8 cellular contexts compared by ENCODE assay signal in genomic region chr5:181159286-181160143, GRCh38. TPM values are rescaled to one million over a fixed set of nuclear protein-coding genes. Genes with fewer than 3 reads are reported as not detected.
DNase-seq lines count a peak whose midpoint lies in the region; ATAC-seq, FAIRE-seq and TF ChIP-seq lines count a peak whose summit lies in the region.

No MANE protein-coding gene starts in this region.

- peak overlapping the region; percentile 18 for H3K4me3 Mint-ChIP-seq in activated CD4-positive, alpha-beta T cell treated with anti-CD3 and anti-CD28 coated beads for 36 hours
- H3K4me3 Mint-ChIP-seq in chondrocyte (ENCODE audit: unreplicated experiment): peak overlapping the region; percentile 52

- H3K27ac Mint-ChIP-seq in activated CD4-positive, alpha-beta T cell treated with anti-CD3 and anti-CD28 coated beads for 36 hours: peak overlapping the region; percentile 88
- H3K27ac Mint-ChIP-seq in chondrocyte (ENCODE audit: unreplicated experiment): peak overlapping the region; percentile 66

- in situ Hi-C loops in HepG2 (cut with HindIII; ENCODE audit: extremely low pct_ligation_motif_present, low pct_unique_long_range_greater_than_20kb): loop anchor here (5.0 to 10.0 kb wide), 2 partner anchors 287 to 375 kb away; no protein-coding TSS in a partner anchor

- no peak overlapping the region for H2AFZ ChIP-seq in HepG2 (ENCODE audit: low read length)

- TF ChIP-seq EP300 in HepG2 (IDR thresholded peaks at IDR 0.05; ENCODE audit: low read depth in 2 of 2, low read length in 2 of 2) (no peak), HepG2 (CRISPR knock-in tag; IDR thresholded peaks at IDR 0.05; ENCODE audit: borderline replicate concordance) (no peak)

- TF ChIP-seq RAD21 in HepG2 (CRISPR knock-in tag; IDR thresholded peaks at IDR 0.05): peak; percentile 67

- no peaks in the 10 kb centered on the region for H3K9me3 ChIP-seq in HepG2 (ENCODE audit: low read length)

- no peaks in the 10 kb centered on the region for H4K20me1 ChIP-seq in HepG2 (ENCODE audit: insufficient read depth, low read length)

- no peaks in the 10 kb centered on the region for H3K36me3 ChIP-seq in HepG2 (replicated peaks in 1 of 2; ENCODE audit: control insufficient read depth in 1 of 2, insufficient read depth in 2 of 2, low read length in 2 of 2)

- peak; percentile 82 for FAIRE-seq in HepG2 (lab: Jason Lieb, UNC)

- H3K79me2 ChIP-seq in HepG2 (ENCODE audit: insufficient read depth, low read length): no peaks in the 10 kb centered on the region

- no TSS peak for BruUV-seq in HepG2 (replicated peaks; lab: Mats Ljungman, UMichigan)

- peak overlapping the region; percentile 49; the same call in 1 of the 2 replicates for H3K9ac ChIP-seq in HepG2 (ENCODE audit: insufficient read depth, low read depth, low read length)

- intact Hi-C loops in activated CD4-positive, alpha-beta T cell treated with anti-CD3 and anti-CD28 coated beads for 36 hours (cut with DNase I, micrococcal nuclease): loop anchor here (1.0 to 10.0 kb wide), 10 partner anchors 25 to 865 kb away; partner anchors contain the start of genes ZFP62 (in 2 of the 2), MAPK9 (in 1 of the 2) and MGAT1 (in 1 of the 2)
- intact Hi-C loops in HepG2 (cut with micrococcal nuclease; ENCODE audit: unreplicated experiment): loop anchor here (2.0 to 10.0 kb wide), 2 partner anchors 295 to 375 kb away; partner anchors contain the start of gene ZFP62

- H3K27ac ChIP-seq in HepG2 (ENCODE audit: extremely low read length, insufficient read depth, low read length): no peak overlapping the region

- peaks cover 42% of the 10 kb centered on the region for H3K4me1 Mint-ChIP-seq in activated CD4-positive, alpha-beta T cell treated with anti-CD3 and anti-CD28 coated beads for 36 hours
- H3K4me1 Mint-ChIP-seq in chondrocyte (ENCODE audit: low read depth): peaks cover 11% of the 10 kb centered on the region

- 19% methylated on average over 16 of the region's 20 CpGs for WGBS in HepG2 (ENCODE audit: low lambda C conversion rate)

- H3K4me3 ChIP-seq in AG10803 (ENCODE audit: low read length) (peak overlapping the region; percentile 64), HepG2 (replicated peaks in 1 of 3; ENCODE audit: insufficient read depth in 1 of 3, low read depth in 2 of 3, low read length in 3 of 3) (peak overlapping the region in 1 of 3 experiments; percentile 62; a peak in 1 of 6 replicates)

- no peaks in the 10 kb centered on the region for H3K36me3 Mint-ChIP-seq in activated CD4-positive, alpha-beta T cell treated with anti-CD3 and anti-CD28 coated beads for 36 hours (ENCODE audit: low read depth)
- no peaks in the 10 kb centered on the region for H3K36me3 Mint-ChIP-seq in chondrocyte (ENCODE audit: low read depth)

- ATAC-seq in GM19043 (IDR thresholded peaks at IDR 0.05; ENCODE audit: low read depth, unreplicated experiment) (peak; percentile 73), HG03342 (IDR thresholded peaks at IDR 0.05; ENCODE audit: unreplicated experiment) (peak; percentile 70), HepG2 (peak; percentile 93)
- peak; percentile 76 for ATAC-seq in activated CD4-positive, alpha-beta T cell treated with anti-CD3 and anti-CD28 coated beads for 36 hours

- peaks cover 32% of the 10 kb centered on the region for H3K4me1 ChIP-seq in HepG2 (ENCODE audit: insufficient read depth, low read length)

- CTCF ChIA-PET in activated CD4-positive, alpha-beta T cell treated with anti-CD3 and anti-CD28 coated beads for 36 hours (lab: Charles Lee): interaction anchor here (0.6 to 1.3 kb wide), 3 partner anchors 14 to 102 kb away, joined by 3 to 5 read pairs (median 4); no protein-coding TSS in a partner anchor
- CTCF ChIA-PET in HepG2 (lab: Yijun Ruan, JAX; ENCODE audit: low intra/inter-chr PET ratio, low total read pairs): interaction anchor here (0.7 to 2.4 kb wide), 3 partner anchors 24 to 290 kb away, joined by 3 to 11 read pairs (median 4); no protein-coding TSS in a partner anchor

- peak; percentile 71 for DNase-seq in AG10803 (ENCODE audit: low read depth)
- peak; percentile 41 for DNase-seq in NCI-H446 treated with DMSO at 0.1 percent for 48 hours (lab: John Stamatoyannopoulos, UW)
- peak; percentile 96 for DNase-seq in activated CD4-positive, alpha-beta T cell treated with anti-CD3 and anti-CD28 coated beads for 36 hours
- no peak for DNase-seq in chondrocyte (ENCODE audit: low spot score)
- DNase-seq in HepG2 (ENCODE audit: low spot score): peak; percentile 67
- DNase-seq in stimulated activated CD4-positive, alpha-beta T cell treated with anti-CD3 and anti-CD28 coated beads, TNF-alpha, amount 100 ng/mL, for 4 hours (ENCODE audit: low read depth in 3 of 3): peak; percentile 83 to 97 (median 89)

- H3K9me3 Mint-ChIP-seq in activated CD4-positive, alpha-beta T cell treated with anti-CD3 and anti-CD28 coated beads for 36 hours (ENCODE audit: low read depth): no peaks in the 10 kb centered on the region
- H3K9me3 Mint-ChIP-seq in chondrocyte (ENCODE audit: low read depth): no peaks in the 10 kb centered on the region

- H3K4me2 ChIP-seq in HepG2 (ENCODE audit: low read depth, low read length): peak overlapping the region; percentile 70

- POLR2A ChIA-PET in activated CD4-positive, alpha-beta T cell treated with anti-CD3 and anti-CD28 coated beads for 36 hours (lab: Charles Lee): no interaction called here
- POLR2A ChIA-PET in HepG2 (lab: Yijun Ruan, JAX): no interaction called here

- H3K27me3 Mint-ChIP-seq in activated CD4-positive, alpha-beta T cell treated with anti-CD3 and anti-CD28 coated beads for 36 hours: peaks cover 3% of the 10 kb centered on the region
- H3K27me3 Mint-ChIP-seq in chondrocyte (ENCODE audit: low read depth): peaks cover 16% of the 10 kb centered on the region

- peaks cover 0 to 11% of the 10 kb centered on the region in 2 experiments; a peak in 2 of 5 replicates for H3K27me3 ChIP-seq in HepG2 (ENCODE audit: control insufficient read depth in 1 of 2, insufficient read depth in 2 of 2, low read length in 2 of 2)

- TF ChIP-seq CTCF in AG10803 (conservative IDR thresholded peaks at IDR 0.05; ENCODE audit: low read length) (peak; percentile 92), chondrocyte (IDR thresholded peaks at IDR 0.05) (peak; percentile 92), HepG2 (CRISPR knock-in tag; IDR thresholded peaks at IDR 0.05) (peak; percentile 90)

- TF ChIP-seq POLR2A in HepG2 (IDR thresholded peaks at IDR 0.05; ENCODE audit: insufficient read depth in 1 of 2, low read depth in 2 of 2, low read length in 2 of 2): no peak

RNA-seq across cellular contexts. Expression of gene OR2V2, which starts 12.1 kb away (rescaled TPM):
- not detected for total RNA-seq in activated CD4-positive, alpha-beta T cell treated with anti-CD3 and anti-CD28 coated beads for 36 hours
- total RNA-seq in chondrocyte (not detected in 3 replicates), HepG2 (2016; rRNA removed; fragmentation: Illumina TruSeq; extraction: Trizol) (not detected in 2 replicates)
- not detected in 2 replicates for total RNA-seq in HepG2 (2016; cell fraction: cytosol; rRNA removed; fragmentation: Illumina TruSeq; extraction: Trizol; ENCODE audit: low read depth)
- not detected in 2 replicates for total RNA-seq in HepG2 (2016; cell fraction: insoluble cytoplasmic fraction; rRNA removed; fragmentation: Illumina TruSeq; extraction: Trizol)
- not detected in 2 replicates for total RNA-seq in HepG2 (2016; cell fraction: membrane; rRNA removed; fragmentation: Illumina TruSeq; extraction: Trizol)
- total RNA-seq in HepG2 (2016; cell fraction: nucleus; rRNA removed; fragmentation: Illumina TruSeq; extraction: Trizol): not detected in 2 replicates
- polyA plus RNA-seq in HepG2 (2011; rRNA removed): not detected in 2 replicates
- not detected in 2 replicates for polyA plus RNA-seq in HepG2 (2011; cell fraction: cytosol; rRNA removed)
- polyA plus RNA-seq in HepG2 (2011; cell fraction: nucleus; rRNA removed): not detected in 2 replicates
- polyA plus RNA-seq in HepG2 (2012): not detected in 2 replicates
- polyA plus RNA-seq in HepG2 (2016; cell fraction: cytosol; fragmentation: Illumina TruSeq; extraction: Trizol; ENCODE audit: low read depth): not detected in 2 replicates
- polyA plus RNA-seq in HepG2 (2016; cell fraction: insoluble cytoplasmic fraction; fragmentation: Illumina TruSeq; extraction: Trizol; ENCODE audit: low read depth): not detected in 2 replicates
- not detected in 2 replicates for polyA plus RNA-seq in HepG2 (2016; cell fraction: membrane; fragmentation: Illumina TruSeq; extraction: Trizol; ENCODE audit: low read depth)
- not detected in 2 replicates for polyA plus RNA-seq in HepG2 (2016; cell fraction: nucleus; fragmentation: Illumina TruSeq; extraction: Trizol; ENCODE audit: insufficient read depth, low read depth)
- polyA minus RNA-seq in HepG2 (2011; rRNA and poly(A)+ RNA removed; ENCODE audit: low replicate concordance): not detected in 2 replicates
- polyA minus RNA-seq in HepG2 (2011; cell fraction: cytosol; rRNA and poly(A)+ RNA removed): not detected in 2 replicates
- polyA minus RNA-seq in HepG2 (2011; cell fraction: nucleus; rRNA and poly(A)+ RNA removed): not detected in 2 replicates

RNA-seq across cellular contexts. Expression of gene OR2V1, which starts 28.5 kb away (rescaled TPM):
- total RNA-seq in activated CD4-positive, alpha-beta T cell treated with anti-CD3 and anti-CD28 coated beads for 36 hours: not detected
- total RNA-seq in chondrocyte (not detected in 3 replicates), HepG2 (2016; rRNA removed; fragmentation: Illumina TruSeq; extraction: Trizol) (not detected in 2 replicates)
- not detected in 2 replicates for total RNA-seq in HepG2 (2016; cell fraction: cytosol; rRNA removed; fragmentation: Illumina TruSeq; extraction: Trizol; ENCODE audit: low read depth)
- total RNA-seq in HepG2 (2016; cell fraction: insoluble cytoplasmic fraction; rRNA removed; fragmentation: Illumina TruSeq; extraction: Trizol): not detected in 2 replicates
- not detected in 2 replicates for total RNA-seq in HepG2 (2016; cell fraction: membrane; rRNA removed; fragmentation: Illumina TruSeq; extraction: Trizol)
- not detected in 2 replicates for total RNA-seq in HepG2 (2016; cell fraction: nucleus; rRNA removed; fragmentation: Illumina TruSeq; extraction: Trizol)
- not detected in 2 replicates for polyA plus RNA-seq in HepG2 (2011; rRNA removed)
- not detected in 2 replicates for polyA plus RNA-seq in HepG2 (2011; cell fraction: cytosol; rRNA removed)
- not detected in 2 replicates for polyA plus RNA-seq in HepG2 (2011; cell fraction: nucleus; rRNA removed)
- not detected in 2 replicates for polyA plus RNA-seq in HepG2 (2012)
- not detected in 2 replicates for polyA plus RNA-seq in HepG2 (2016; cell fraction: cytosol; fragmentation: Illumina TruSeq; extraction: Trizol; ENCODE audit: low read depth)
- polyA plus RNA-seq in HepG2 (2016; cell fraction: insoluble cytoplasmic fraction; fragmentation: Illumina TruSeq; extraction: Trizol; ENCODE audit: low read depth): not detected in 2 replicates
- polyA plus RNA-seq in HepG2 (2016; cell fraction: membrane; fragmentation: Illumina TruSeq; extraction: Trizol; ENCODE audit: low read depth): not detected in 2 replicates
- not detected in 2 replicates for polyA plus RNA-seq in HepG2 (2016; cell fraction: nucleus; fragmentation: Illumina TruSeq; extraction: Trizol; ENCODE audit: insufficient read depth, low read depth)
- not detected in 2 replicates for polyA minus RNA-seq in HepG2 (2011; rRNA and poly(A)+ RNA removed; ENCODE audit: low replicate concordance)
- not detected in 2 replicates for polyA minus RNA-seq in HepG2 (2011; cell fraction: cytosol; rRNA and poly(A)+ RNA removed)
- polyA minus RNA-seq in HepG2 (2011; cell fraction: nucleus; rRNA and poly(A)+ RNA removed): not detected in 2 replicates

RNA-seq across cellular contexts. Expression of gene TRIM7, which starts 45.5 kb away (rescaled TPM):
- 1 to 10 TPM; 1.4 to 1.6 TPM for total RNA-seq in activated CD4-positive, alpha-beta T cell treated with anti-CD3 and anti-CD28 coated beads for 36 hours
- total RNA-seq in chondrocyte (4.2 to 8.1 TPM (median 5.7 TPM) in 3 replicates), HepG2 (2016; rRNA removed; fragmentation: Illumina TruSeq; extraction: Trizol) (not detected in 2 replicates)
- total RNA-seq in HepG2 (2016; cell fraction: cytosol; rRNA removed; fragmentation: Illumina TruSeq; extraction: Trizol; ENCODE audit: low read depth): not detected in 2 replicates
- not detected in 2 replicates for total RNA-seq in HepG2 (2016; cell fraction: insoluble cytoplasmic fraction; rRNA removed; fragmentation: Illumina TruSeq; extraction: Trizol)
- not detected in 2 replicates for total RNA-seq in HepG2 (2016; cell fraction: membrane; rRNA removed; fragmentation: Illumina TruSeq; extraction: Trizol)
- total RNA-seq in HepG2 (2016; cell fraction: nucleus; rRNA removed; fragmentation: Illumina TruSeq; extraction: Trizol): not detected in 2 replicates
- 0.10 and 0.13 TPM in 2 replicates for polyA plus RNA-seq in HepG2 (2011; rRNA removed)
- 0.11 and 0.13 TPM in 2 replicates for polyA plus RNA-seq in HepG2 (2011; cell fraction: cytosol; rRNA removed)
- polyA plus RNA-seq in HepG2 (2011; cell fraction: nucleus; rRNA removed): 0.16 and 0.29 TPM in 2 replicates
- polyA plus RNA-seq in HepG2 (2012): 0.13 TPM in 1 of 2 replicates, not detected in the other
- not detected in 2 replicates for polyA plus RNA-seq in HepG2 (2016; cell fraction: cytosol; fragmentation: Illumina TruSeq; extraction: Trizol; ENCODE audit: low read depth)
- not detected in 2 replicates for polyA plus RNA-seq in HepG2 (2016; cell fraction: insoluble cytoplasmic fraction; fragmentation: Illumina TruSeq; extraction: Trizol; ENCODE audit: low read depth)
- polyA plus RNA-seq in HepG2 (2016; cell fraction: membrane; fragmentation: Illumina TruSeq; extraction: Trizol; ENCODE audit: low read depth): 0.23 TPM in 1 of 2 replicates, not detected in the other
- not detected in 2 replicates for polyA plus RNA-seq in HepG2 (2016; cell fraction: nucleus; fragmentation: Illumina TruSeq; extraction: Trizol; ENCODE audit: insufficient read depth, low read depth)
- 10.8 TPM in 1 of 2 replicates, not detected in the other for polyA minus RNA-seq in HepG2 (2011; rRNA and poly(A)+ RNA removed; ENCODE audit: low replicate concordance)
- polyA minus RNA-seq in HepG2 (2011; cell fraction: cytosol; rRNA and poly(A)+ RNA removed): 0.88 TPM in 1 of 2 replicates, not detected in the other
- polyA minus RNA-seq in HepG2 (2011; cell fraction: nucleus; rRNA and poly(A)+ RNA removed): 1.2 TPM in 1 of 2 replicates, not detected in the other
